ENCODE assay signal across 14 cellular contexts in the genomic region with DNA sequence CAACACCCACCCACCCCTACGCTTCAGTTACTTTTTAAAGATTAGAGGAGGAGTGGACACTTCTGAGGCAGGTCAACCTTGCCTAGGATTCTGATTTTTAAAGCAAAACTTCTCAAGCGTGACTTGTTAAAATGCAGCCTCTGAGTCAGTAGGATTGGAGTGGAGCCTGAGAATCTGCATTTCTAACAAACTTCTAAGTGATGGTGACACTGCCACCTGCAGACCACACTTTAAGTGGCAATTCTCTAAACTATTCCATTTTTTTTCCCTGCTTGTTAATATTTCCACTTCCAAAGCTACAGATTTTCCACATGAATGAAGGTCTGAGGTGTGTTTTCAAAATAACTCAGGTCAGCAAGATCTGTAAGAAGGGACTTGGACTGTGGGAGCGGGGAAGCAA.
DNase-seq lines count a peak whose midpoint lies in the region; ATAC-seq and TF ChIP-seq lines count a peak whose summit lies in the region.
"Had no signal": no experiment of that assay in that cellular context is flagged by ENCODE, and none has a peak within 500 bp of the region (broad histone marks: within the 10 kb centered on the region; RNA-seq: fewer than 3 reads in every experiment).

No MANE protein-coding gene starts in this region.

- no peaks in the 10 kb centered on the region for H3F3A ChIP-seq in OCI-LY1 (ENCODE audit: insufficient read depth, low read length)

- intact Hi-C loops in A673 (cut with micrococcal nuclease; ENCODE audit: unreplicated experiment) (no loop called here), natural killer cell (cut with micrococcal nuclease) (no loop called here), lower leg skin (cut with DNase I; ENCODE audit: low total_unique reads) (no loop called here)

- CTCF ChIA-PET in A673 (lab: Charles Lee): interaction anchor here (0.7 kb wide), 1 partner anchor 55 kb away, joined by 3 read pairs; no protein-coding TSS in a partner anchor

- no peak for ATAC-seq in natural killer cell
- ATAC-seq: activated T-cell treated with anti-CD3 and anti-CD28 coated beads, Interleukin-2, amount 50 U/mL, for 72 hours; right lobe of liver had no signal

- H4K20me1 ChIP-seq in OCI-LY1 (ENCODE audit: insufficient read depth, low read length): no peaks in the 10 kb centered on the region

- BruUV-seq in A673 (replicated peaks; lab: Mats Ljungman, UMichigan): no TSS peak

- H2AFZ ChIP-seq in OCI-LY1 (ENCODE audit: low read length): no peak overlapping the region

- H3K27me3 Mint-ChIP-seq in natural killer cell (ENCODE audit: low read depth in 2 of 2): peaks cover 12 to 16% of the 10 kb centered on the region in 2 donors

- no peaks in the 10 kb centered on the region for H3K36me3 ChIP-seq in A673 (ENCODE audit: insufficient read depth, low read length, poor library complexity, severe bottlenecking)
- no peaks in the 10 kb centered on the region for H3K36me3 ChIP-seq in OCI-LY1 (ENCODE audit: insufficient read depth, low read length)
- H3K36me3 ChIP-seq: right lobe of liver had no signal

- no peak for TF ChIP-seq POLR2A in lower leg skin (IDR thresholded peaks at IDR 0.05)

- DNase-seq in A673 (ENCODE audit: low spot score) (no peak), iPS DF 19.7 (ENCODE audit: low read depth, low spot score) (peak; percentile 12), hypothalamus (lab: John Stamatoyannopoulos, UW) (no peak), natural killer cell (no peak), amniotic stem cell (lab: John Stamatoyannopoulos, UW) (no peak), lower leg skin (ENCODE audit: low spot score in 2 of 2) (no peak)
- DNase-seq: activated CD4-positive, alpha-beta T cell treated with anti-CD3 and anti-CD28 coated beads, Interleukin-2, amount 10 ng/mL, durations not matched to agents 7 days and 5 days; activated T-cell treated with anti-CD3 and anti-CD28 coated beads, Interleukin-2, amount 50 U/mL, for 72 hours; foreskin melanocyte; islet precursor cell; right lobe of liver had no signal

- 95 to 96% methylated on average over 3 of the region's 3 CpGs for WGBS in lower leg skin, 2 donors

- no peak overlapping the region for H3K4me2 ChIP-seq in OCI-LY1 (ENCODE audit: low read length)

- H3K9me2 ChIP-seq in OCI-LY1 (ENCODE audit: low read depth, low read length): no peaks in the 10 kb centered on the region

- H3K27me3 ChIP-seq in A673 (replicated peaks; ENCODE audit: insufficient read depth, low read depth, low read length, poor library complexity) (no peaks in the 10 kb centered on the region), OCI-LY1 (ENCODE audit: insufficient read depth, low read length) (no peaks in the 10 kb centered on the region)
- H3K27me3 ChIP-seq: right lobe of liver had no signal

- no peaks in the 10 kb centered on the region for H3K9me3 ChIP-seq in A673 (ENCODE audit: low read depth, low read length, poor library complexity, severe bottlenecking)
- H3K9me3 ChIP-seq in OCI-LY1 (ENCODE audit: low read length): no peaks in the 10 kb centered on the region
- H3K9me3 ChIP-seq: right lobe of liver had no signal

- no peak overlapping the region for H3K27ac Mint-ChIP-seq in natural killer cell
- H3K27ac Mint-ChIP-seq: activated CD4-positive, alpha-beta T cell treated with anti-CD3 and anti-CD28 coated beads, Interleukin-2, amount 10 ng/mL, durations not matched to agents 7 days and 5 days; activated T-cell treated with anti-CD3 and anti-CD28 coated beads, Interleukin-2, amount 50 U/mL, for 72 hours; stimulated activated naive CD8-positive, alpha-beta T cell treated with anti-CD3 and anti-CD28 coated beads, Interleukin-15, Interleukin-2, amounts not matched to agents 100 ng/mL and 50 ng/mL, for 24 hours had no signal

- H3K4me3 Mint-ChIP-seq in natural killer cell: no peak overlapping the region
- H3K4me3 Mint-ChIP-seq: activated CD4-positive, alpha-beta T cell treated with anti-CD3 and anti-CD28 coated beads, Interleukin-2, amount 10 ng/mL, durations not matched to agents 7 days and 5 days; activated T-cell treated with anti-CD3 and anti-CD28 coated beads, Interleukin-2, amount 50 U/mL, for 72 hours; stimulated activated naive CD8-positive, alpha-beta T cell treated with anti-CD3 and anti-CD28 coated beads, Interleukin-15, Interleukin-2, amounts not matched to agents 100 ng/mL and 50 ng/mL, for 24 hours had no signal

- no peaks in the 10 kb centered on the region for H3K4me1 Mint-ChIP-seq in natural killer cell
- H3K4me1 Mint-ChIP-seq: activated CD4-positive, alpha-beta T cell treated with anti-CD3 and anti-CD28 coated beads, Interleukin-2, amount 10 ng/mL, durations not matched to agents 7 days and 5 days had no signal

- no peak overlapping the region for H3K27ac ChIP-seq in A673 (ENCODE audit: low read depth, low read length, poor library complexity, severe bottlenecking)
- H3K27ac ChIP-seq in OCI-LY1 (ENCODE audit: low read depth, low read length, poor library complexity, severe bottlenecking): no peak overlapping the region
- H3K27ac ChIP-seq: right lobe of liver had no signal

- POLR2A ChIA-PET in A673 (lab: Charles Lee; ENCODE audit: low non-redundant PET): no interaction called here

- H3K9ac ChIP-seq in OCI-LY1 (ENCODE audit: low read length): no peak overlapping the region

- TF ChIP-seq CTCF in A673 (conservative IDR thresholded peaks at IDR 0.05; ENCODE audit: low read depth, low read length): peak; percentile 21; the same call in 1 of the 2 replicates
- peak; percentile 7; the same call in 1 of the 2 replicates for TF ChIP-seq CTCF in GM12874 (IDR thresholded peaks at IDR 0.05; ENCODE audit: insufficient read depth, low read depth, low read length)
- TF ChIP-seq CTCF in OCI-LY1 (IDR thresholded peaks at IDR 0.05; ENCODE audit: low read length): peak; percentile 49; the same call in 1 of the 2 replicates
- TF ChIP-seq CTCF in natural killer cell (IDR thresholded peaks at IDR 0.05): no peak
- no peak for TF ChIP-seq CTCF in lower leg skin (IDR thresholded peaks at IDR 0.05)

- H3K36me3 Mint-ChIP-seq in natural killer cell: no peaks in the 10 kb centered on the region

- no peaks in the 10 kb centered on the region for H3K9me3 Mint-ChIP-seq in natural killer cell
- H3K9me3 Mint-ChIP-seq: activated CD4-positive, alpha-beta T cell treated with anti-CD3 and anti-CD28 coated beads, Interleukin-2, amount 10 ng/mL, durations not matched to agents 7 days and 5 days; activated T-cell treated with anti-CD3 and anti-CD28 coated beads, Interleukin-2, amount 50 U/mL, for 72 hours had no signal

- no peaks in the 10 kb centered on the region for H3K79me2 ChIP-seq in OCI-LY1 (ENCODE audit: insufficient read depth, low read length)

- H3K4me3 ChIP-seq in A673 (ENCODE audit: low read depth, low read length, poor library complexity, severe bottlenecking) (no peak overlapping the region), OCI-LY1 (ENCODE audit: low read depth, low read length, poor library complexity, severe bottlenecking) (no peak overlapping the region), lower leg skin (ENCODE audit: low read depth, poor library complexity, severe bottlenecking) (no peak overlapping the region)
- H3K4me3 ChIP-seq: right lobe of liver had no signal

- H3K4me1 ChIP-seq in A673 (ENCODE audit: insufficient read depth, low read length, poor library complexity, severe bottlenecking) (no peaks in the 10 kb centered on the region), OCI-LY1 (ENCODE audit: insufficient read depth, low read length, severe bottlenecking) (no peaks in the 10 kb centered on the region)
- H3K4me1 ChIP-seq: right lobe of liver had no signal

Comparison
In these comparisons a context has a peak if more than half of its experiments do, and no peak if none do; other contexts are left out.
1. CTCF ChIP-seq: peak in A673 (single experiment), GM12874 (single experiment) and OCI-LY1 (single experiment); none in natural killer cell (single experiment) and lower leg skin (0 of 3).